1 cellular context compared by ENCODE assay signal in the genomic region with DNA sequence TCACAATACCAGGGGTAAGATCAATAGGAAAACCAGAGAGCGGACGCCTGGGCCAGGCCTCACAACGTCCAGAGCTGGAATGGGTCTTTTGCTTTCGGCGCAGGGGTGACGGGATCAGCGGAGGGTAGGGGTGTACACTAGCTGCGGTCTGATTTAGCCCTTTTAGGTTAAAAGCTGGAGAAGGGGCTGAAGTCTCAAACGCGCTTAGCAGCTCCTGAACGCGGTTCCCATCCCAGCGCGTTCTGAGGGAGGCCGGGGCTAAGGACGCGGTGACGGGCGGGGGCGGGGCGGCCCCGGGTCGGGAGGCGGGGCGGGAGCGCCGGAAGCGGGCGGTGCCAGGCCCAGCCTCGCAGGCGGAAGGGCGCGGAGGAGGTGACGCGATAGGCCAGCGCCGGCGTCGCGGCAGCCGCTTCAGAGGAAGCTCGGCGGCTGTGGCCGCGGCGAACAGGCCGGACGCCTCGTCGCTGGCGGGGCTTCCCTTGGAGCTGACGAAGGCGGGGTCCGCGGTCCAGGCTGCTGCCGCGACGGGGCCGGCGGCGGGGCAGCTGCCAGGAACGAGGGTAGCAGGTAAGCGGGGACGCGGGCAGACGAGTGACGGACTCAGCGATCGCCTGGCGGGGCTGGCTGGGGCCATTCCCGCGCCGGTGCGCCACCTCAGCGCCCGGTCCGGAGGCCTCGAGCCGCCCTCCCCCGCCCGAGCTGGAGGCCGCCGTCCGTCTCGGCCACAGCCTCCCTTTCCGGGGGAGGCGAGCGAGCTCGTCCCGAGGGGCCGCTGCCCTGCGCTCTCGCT.
TF ChIP-seq lines count a peak whose summit lies in the region.

A gene with protein sequence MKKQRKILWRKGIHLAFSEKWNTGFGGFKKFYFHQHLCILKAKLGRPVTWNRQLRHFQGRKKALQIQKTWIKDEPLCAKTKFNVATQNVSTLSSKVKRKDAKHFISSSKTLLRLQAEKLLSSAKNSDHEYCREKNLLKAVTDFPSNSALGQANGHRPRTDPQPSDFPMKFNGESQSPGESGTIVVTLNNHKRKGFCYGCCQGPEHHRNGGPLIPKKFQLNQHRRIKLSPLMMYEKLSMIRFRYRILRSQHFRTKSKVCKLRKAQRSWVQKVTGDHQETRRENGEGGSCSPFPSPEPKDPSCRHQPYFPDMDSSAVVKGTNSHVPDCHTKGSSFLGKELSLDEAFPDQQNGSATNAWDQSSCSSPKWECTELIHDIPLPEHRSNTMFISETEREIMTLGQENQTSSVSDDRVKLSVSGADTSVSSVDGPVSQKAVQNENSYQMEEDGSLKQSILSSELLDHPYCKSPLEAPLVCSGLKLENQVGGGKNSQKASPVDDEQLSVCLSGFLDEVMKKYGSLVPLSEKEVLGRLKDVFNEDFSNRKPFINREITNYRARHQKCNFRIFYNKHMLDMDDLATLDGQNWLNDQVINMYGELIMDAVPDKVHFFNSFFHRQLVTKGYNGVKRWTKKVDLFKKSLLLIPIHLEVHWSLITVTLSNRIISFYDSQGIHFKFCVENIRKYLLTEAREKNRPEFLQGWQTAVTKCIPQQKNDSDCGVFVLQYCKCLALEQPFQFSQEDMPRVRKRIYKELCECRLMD (plus strand): TSS at position 414 of the 790 bp plus-strand sequence. CDS start 17,262 bp downstream, outside the sequence.

TF ChIP-seq in WTC11, 78 proteins besides CTCF, POLR2A, EP300 and RAD21 (continued from another document and continues in another):
- no peak for TF ChIP-seq USF1 (CRISPR knock-in tag; IDR thresholded peaks at IDR 0.05)
- no peak for TF ChIP-seq ATF2 (CRISPR knock-in tag; IDR thresholded peaks at IDR 0.05; ENCODE audit: borderline replicate concordance, low read depth)
- no peak for TF ChIP-seq TEAD4 (CRISPR knock-in tag; IDR thresholded peaks at IDR 0.05)
- TF ChIP-seq SMAD3 (CRISPR knock-in tag; IDR thresholded peaks at IDR 0.05; ENCODE audit: borderline replicate concordance): peak; percentile 19; the same call in 1 of the 2 replicates
- no peak for TF ChIP-seq NR2C2 (CRISPR knock-in tag; IDR thresholded peaks at IDR 0.05)
- no peak for TF ChIP-seq CREB1 (CRISPR knock-in tag; IDR thresholded peaks at IDR 0.05)
- TF ChIP-seq, protein P1, sequence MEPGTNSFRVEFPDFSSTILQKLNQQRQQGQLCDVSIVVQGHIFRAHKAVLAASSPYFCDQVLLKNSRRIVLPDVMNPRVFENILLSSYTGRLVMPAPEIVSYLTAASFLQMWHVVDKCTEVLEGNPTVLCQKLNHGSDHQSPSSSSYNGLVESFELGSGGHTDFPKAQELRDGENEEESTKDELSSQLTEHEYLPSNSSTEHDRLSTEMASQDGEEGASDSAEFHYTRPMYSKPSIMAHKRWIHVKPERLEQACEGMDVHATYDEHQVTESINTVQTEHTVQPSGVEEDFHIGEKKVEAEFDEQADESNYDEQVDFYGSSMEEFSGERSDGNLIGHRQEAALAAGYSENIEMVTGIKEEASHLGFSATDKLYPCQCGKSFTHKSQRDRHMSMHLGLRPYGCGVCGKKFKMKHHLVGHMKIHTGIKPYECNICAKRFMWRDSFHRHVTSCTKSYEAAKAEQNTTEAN (CRISPR knock-in tag; IDR thresholded peaks at IDR 0.05): no peak; the same call in 1 of the 2 replicates
- peak; percentile 83; the same call in 1 of the 2 replicates for TF ChIP-seq FOXP1 (CRISPR knock-in tag; IDR thresholded peaks at IDR 0.05; ENCODE audit: borderline replicate concordance)
- 0 out of 2 replicates have a peak, but pooled peaks have one; percentile 45 for TF ChIP-seq MYBL2 (CRISPR knock-in tag; IDR thresholded peaks at IDR 0.05)
- TF ChIP-seq HMGXB4 (CRISPR knock-in tag; IDR thresholded peaks at IDR 0.05): peak; percentile 82
- no peak for TF ChIP-seq GRHL2 (CRISPR knock-in tag; IDR thresholded peaks at IDR 0.05; ENCODE audit: insufficient replicate concordance, severe bottlenecking)
- TF ChIP-seq MXD4 (CRISPR knock-in tag; IDR thresholded peaks at IDR 0.05; ENCODE audit: borderline replicate concordance): no peak
- no peak for TF ChIP-seq JAZF1 (CRISPR knock-in tag; IDR thresholded peaks at IDR 0.05)
- no peak; the same call in 1 of the 2 replicates for TF ChIP-seq CBFB (CRISPR knock-in tag; IDR thresholded peaks at IDR 0.05; ENCODE audit: low read depth)
- TF ChIP-seq ZNF423 (CRISPR knock-in tag; IDR thresholded peaks at IDR 0.05): no peak
- TF ChIP-seq PRRX2 (CRISPR knock-in tag; IDR thresholded peaks at IDR 0.05): no peak
- TF ChIP-seq RORB (CRISPR knock-in tag; IDR thresholded peaks at IDR 0.05): no peak
- TF ChIP-seq ZNF219 (CRISPR knock-in tag; IDR thresholded peaks at IDR 0.05; ENCODE audit: borderline replicate concordance): no peak
- peak; percentile 67; the same call in 1 of the 2 replicates for TF ChIP-seq E2F4 (CRISPR knock-in tag; IDR thresholded peaks at IDR 0.05; ENCODE audit: borderline replicate concordance, low read depth)
- TF ChIP-seq ZNF232 (CRISPR knock-in tag; IDR thresholded peaks at IDR 0.05): no peak
- TF ChIP-seq MAX (CRISPR knock-in tag; IDR thresholded peaks at IDR 0.05): no peak; the same call in 1 of the 2 replicates
- no peak for TF ChIP-seq NFE2L1 (CRISPR knock-in tag; IDR thresholded peaks at IDR 0.05)
- no peak for TF ChIP-seq ZNF281 (CRISPR knock-in tag; IDR thresholded peaks at IDR 0.05)
- TF ChIP-seq ZNF671 (CRISPR knock-in tag; IDR thresholded peaks at IDR 0.05): no peak
- no peak for TF ChIP-seq NFATC4 (CRISPR knock-in tag; IDR thresholded peaks at IDR 0.05)
- no peak for TF ChIP-seq ATF6 (CRISPR knock-in tag; IDR thresholded peaks at IDR 0.05)
- TF ChIP-seq NR1H2 (CRISPR knock-in tag; IDR thresholded peaks at IDR 0.05): no peak
- TF ChIP-seq, protein P2, sequence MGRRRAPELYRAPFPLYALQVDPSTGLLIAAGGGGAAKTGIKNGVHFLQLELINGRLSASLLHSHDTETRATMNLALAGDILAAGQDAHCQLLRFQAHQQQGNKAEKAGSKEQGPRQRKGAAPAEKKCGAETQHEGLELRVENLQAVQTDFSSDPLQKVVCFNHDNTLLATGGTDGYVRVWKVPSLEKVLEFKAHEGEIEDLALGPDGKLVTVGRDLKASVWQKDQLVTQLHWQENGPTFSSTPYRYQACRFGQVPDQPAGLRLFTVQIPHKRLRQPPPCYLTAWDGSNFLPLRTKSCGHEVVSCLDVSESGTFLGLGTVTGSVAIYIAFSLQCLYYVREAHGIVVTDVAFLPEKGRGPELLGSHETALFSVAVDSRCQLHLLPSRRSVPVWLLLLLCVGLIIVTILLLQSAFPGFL (CRISPR knock-in tag; IDR thresholded peaks at IDR 0.05; ENCODE audit: borderline replicate concordance): no peak
- TF ChIP-seq OVOL2 (CRISPR knock-in tag; IDR thresholded peaks at IDR 0.05; ENCODE audit: borderline replicate concordance): no peak; the same call in 1 of the 2 replicates
- no peak for TF ChIP-seq SMAD4 (CRISPR knock-in tag; IDR thresholded peaks at IDR 0.05)
- TF ChIP-seq FOXK1 (CRISPR knock-in tag; IDR thresholded peaks at IDR 0.05): peak; percentile 75
- no peak for TF ChIP-seq GABPB1 (CRISPR knock-in tag; IDR thresholded peaks at IDR 0.05)
- TF ChIP-seq NFYB (CRISPR knock-in tag; conservative IDR thresholded peaks at IDR 0.05; ENCODE audit: low read depth): no peak
- no peak; the same call in 1 of the 2 replicates for TF ChIP-seq TEAD1 (CRISPR knock-in tag; IDR thresholded peaks at IDR 0.05)
- no peak for TF ChIP-seq E2F1 (CRISPR knock-in tag; IDR thresholded peaks at IDR 0.05)
- TF ChIP-seq ZNF396 (CRISPR knock-in tag; IDR thresholded peaks at IDR 0.05; ENCODE audit: borderline replicate concordance): no peak
- peak; percentile 95 for TF ChIP-seq CREM (CRISPR knock-in tag; IDR thresholded peaks at IDR 0.05)
- TF ChIP-seq, protein P3, sequence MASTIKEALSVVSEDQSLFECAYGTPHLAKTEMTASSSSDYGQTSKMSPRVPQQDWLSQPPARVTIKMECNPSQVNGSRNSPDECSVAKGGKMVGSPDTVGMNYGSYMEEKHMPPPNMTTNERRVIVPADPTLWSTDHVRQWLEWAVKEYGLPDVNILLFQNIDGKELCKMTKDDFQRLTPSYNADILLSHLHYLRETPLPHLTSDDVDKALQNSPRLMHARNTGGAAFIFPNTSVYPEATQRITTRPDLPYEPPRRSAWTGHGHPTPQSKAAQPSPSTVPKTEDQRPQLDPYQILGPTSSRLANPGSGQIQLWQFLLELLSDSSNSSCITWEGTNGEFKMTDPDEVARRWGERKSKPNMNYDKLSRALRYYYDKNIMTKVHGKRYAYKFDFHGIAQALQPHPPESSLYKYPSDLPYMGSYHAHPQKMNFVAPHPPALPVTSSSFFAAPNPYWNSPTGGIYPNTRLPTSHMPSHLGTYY (CRISPR knock-in tag; IDR thresholded peaks at IDR 0.05): no peak
